In genomic region chr2:130303142-130303541, GRCh38 we compare ENCODE assay signal across 19 cellular contexts. TPM values are rescaled to one million over a fixed set of nuclear protein-coding genes. Genes with fewer than 3 reads are reported as not detected.
A peak's percentile ranks its signal among the peaks of the same experiment; 100 is the strongest.
DNase-seq lines count a peak whose midpoint lies in the region; ATAC-seq and TF ChIP-seq lines count a peak whose summit lies in the region.
"Had no signal": no experiment of that assay in that cellular context is flagged by ENCODE, and none has a peak within 500 bp of the region (broad histone marks: within the 10 kb centered on the region; RNA-seq: fewer than 3 reads in every experiment).

No MANE protein-coding gene starts in this region.

- H3K36me3 ChIP-seq in GM23248 (ENCODE audit: low read depth) (no peaks in the 10 kb centered on the region), sigmoid colon (no peaks in the 10 kb centered on the region)
- H3K36me3 ChIP-seq: neural progenitor cell had no signal

- H3F3A ChIP-seq in GM23248 (ENCODE audit: insufficient read depth): no peaks in the 10 kb centered on the region

- H3K9ac ChIP-seq in GM23248: no peak overlapping the region
- H3K9ac ChIP-seq: neural progenitor cell had no signal

- H2AFZ ChIP-seq in GM23248: no peak overlapping the region
- H2AFZ ChIP-seq: neural progenitor cell had no signal

- no peak for TF ChIP-seq EP300 in sigmoid colon (IDR thresholded peaks at IDR 0.05)

- H3K27me3 ChIP-seq in GM23248 (replicated peaks; ENCODE audit: insufficient read depth) (peaks cover 5% of the 10 kb centered on the region; the same call in 1 of the 2 replicates), sigmoid colon (no peaks in the 10 kb centered on the region)

- ATAC-seq in GM18502 (IDR thresholded peaks at IDR 0.05; ENCODE audit: poor library complexity, unreplicated experiment) (peak; percentile 85), GM19438 (IDR thresholded peaks at IDR 0.05; ENCODE audit: low read depth, unreplicated experiment) (peak; percentile 68), HG02623 (IDR thresholded peaks at IDR 0.05; ENCODE audit: unreplicated experiment) (peak; percentile 86), HG03159 (IDR thresholded peaks at IDR 0.05; ENCODE audit: unreplicated experiment) (peak; percentile 66)
- ATAC-seq: activated CD4-positive, alpha-beta T cell treated with anti-CD3 and anti-CD28 coated beads for 36 hours; activated T-cell treated with anti-CD3 and anti-CD28 coated beads, Interleukin-2, amount 50 U/mL, for 4 hours; K562; right cardiac atrium had no signal

- no peaks in the 10 kb centered on the region for H3K79me2 ChIP-seq in GM23248 (ENCODE audit: insufficient read depth)

- H3K4me1 ChIP-seq in GM23248 (ENCODE audit: insufficient read depth) (no peaks in the 10 kb centered on the region), sigmoid colon (no peaks in the 10 kb centered on the region)
- H3K4me1 ChIP-seq: Caco-2, neural progenitor cell had no signal

- no peak overlapping the region for H3K4me2 ChIP-seq in GM23248 (ENCODE audit: unreplicated experiment)
- H3K4me2 ChIP-seq: neural progenitor cell had no signal

- TF ChIP-seq CTCF in sigmoid colon (IDR thresholded peaks at IDR 0.05): no peak

- DNase-seq in GM23248: no peak
- no peak for DNase-seq in DMS53 treated with DMSO at 0.1 percent for 48 hours (lab: John Stamatoyannopoulos, UW; ENCODE audit: unreplicated experiment)
- no peak for DNase-seq in HUDEP-2 (lab: John Stamatoyannopoulos, UW; ENCODE audit: unreplicated experiment in 76 of 76)
- no peak for DNase-seq in sigmoid colon
- DNase-seq: ACHN; activated CD4-positive, alpha-beta T cell treated with anti-CD3 and anti-CD28 coated beads for 36 hours; activated T-cell treated with anti-CD3 and anti-CD28 coated beads, Interleukin-2, amount 50 U/mL, for 4 hours; aorta; Caco-2; NCI-H1417 treated with DMSO at 0.1 percent for 48 hours; NCI-H526; right cardiac atrium; stimulated activated CD4-positive, alpha-beta T cell treated with anti-CD3 and anti-CD28 coated beads, Interleukin-2, amount 100 ng/mL, for 48 hours had no signal

- intact Hi-C loops in sigmoid colon (cut with DNase I): no loop called here

- H3K4me3 ChIP-seq in GM23248 (no peak overlapping the region), sigmoid colon (no peak overlapping the region)
- H3K4me3 ChIP-seq: K562, neural progenitor cell had no signal

- H3K9me2 ChIP-seq in GM23248 (ENCODE audit: insufficient read depth): no peaks in the 10 kb centered on the region

- H3K9me3 ChIP-seq in GM23248 (ENCODE audit: low read depth) (no peaks in the 10 kb centered on the region), sigmoid colon (no peaks in the 10 kb centered on the region)
- H3K9me3 ChIP-seq: Caco-2 had no signal

- TF ChIP-seq POLR2A in sigmoid colon (IDR thresholded peaks at IDR 0.05): no peak

- H3K27ac ChIP-seq in GM23248 (no peak overlapping the region), sigmoid colon (no peak overlapping the region)
- H3K27ac ChIP-seq: neural progenitor cell had no signal

- in situ Hi-C loops in GM23248 (cut with MboI): no loop called here

- no peaks in the 10 kb centered on the region for H4K20me1 ChIP-seq in GM23248 (ENCODE audit: insufficient read depth)

RNA-seq across cellular contexts. Expression of gene IMP4, which starts 39.6 kb away (rescaled TPM):
- 109 and 110 TPM in 2 replicates for total RNA-seq in GM23248 (2014; rRNA removed; shearing (Covaris generic))
- polyA plus RNA-seq in GM23248 (2016; fragmentation: Nextera tagmentation; extraction: Ambion mirVana) (79.1 and 90.4 TPM in 2 replicates), sigmoid colon (10 to 100 TPM; 48.0 to 85.0 (median 51.3) TPM)
- 100 to 1,000 TPM in 1 of 4 donors, 10 to 100 TPM in 3; 71.2 to 130 (median 81.2) TPM for total RNA-seq in sigmoid colon

RNA-seq across cellular contexts. Expression of gene PTPN18, which starts 52.7 kb away (rescaled TPM):
- total RNA-seq in GM23248 (2014; rRNA removed; shearing (Covaris generic)): 17.5 and 24.3 TPM in 2 replicates
- polyA plus RNA-seq in GM23248 (2016; fragmentation: Nextera tagmentation; extraction: Ambion mirVana): 19.1 and 19.2 TPM in 2 replicates
- 10 to 100 TPM; 30.0 to 39.2 (median 37.4) TPM for total RNA-seq in sigmoid colon
- polyA plus RNA-seq in sigmoid colon: 100 to 1,000 TPM in 1 of 3 donors, 10 to 100 TPM in 2; 49.7 to 113 (median 55.3) TPM
